Comparison of ENCODE assay signal across 27 cellular contexts in the genomic region with DNA sequence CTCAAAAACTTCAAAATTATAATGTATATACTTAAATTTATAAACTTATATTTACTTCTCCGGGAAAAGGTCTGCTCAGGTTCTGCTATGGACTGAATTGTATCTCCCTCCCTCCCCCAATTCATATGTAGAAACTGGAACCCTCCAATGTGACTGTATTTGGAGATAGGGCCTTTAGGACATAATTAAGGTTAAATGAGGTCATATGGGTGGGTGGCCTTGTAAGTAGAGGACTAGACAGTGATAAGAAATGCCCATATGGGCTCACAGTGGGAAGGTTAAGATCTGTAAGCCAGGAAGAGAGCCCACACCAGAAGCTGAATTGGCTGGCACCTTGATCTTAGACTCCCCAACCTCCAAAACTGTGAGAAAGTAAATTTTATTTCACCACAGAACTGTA.
"Had no signal": no experiment of that assay in that cellular context is flagged by ENCODE, and none has a peak within 500 bp of the region (broad histone marks: within the 10 kb centered on the region; RNA-seq: fewer than 3 reads in every experiment).

No MANE protein-coding gene starts in this region.

- H3K9me3 Mint-ChIP-seq: activated CD8-positive, alpha-beta T cell treated with anti-CD3 and anti-CD28 coated beads for 36 hours; activated naive CD4-positive, alpha-beta T cell treated with anti-CD3 and anti-CD28 coated beads, Interleukin-2, amount 50 U/mL, for 72 hours; activated T-cell treated with anti-CD3 and anti-CD28 coated beads, Interleukin-2, amount 50 U/mL, for 4 hours; activated T-helper 17 cell treated with anti-CD3 and anti-CD28 coated beads, Interleukin-2, amount 50 U/mL, for 72 hours; immature natural killer cell; naive B cell; neural crest cell; T-helper 2 cell treated with Interferon-gamma antibody and Interleukin-4, amounts not matched to agents 5 μg/mL and 100 μg/mL, for 36 hours; WTC11 had no signal

- ATAC-seq: activated CD8-positive, alpha-beta T cell treated with anti-CD3 and anti-CD28 coated beads for 36 hours; activated naive CD4-positive, alpha-beta T cell treated with anti-CD3 and anti-CD28 coated beads, Interleukin-2, amount 50 U/mL, for 72 hours; activated T-cell treated with anti-CD3 and anti-CD28 coated beads, Interleukin-2, amount 50 U/mL, for 4 hours; activated T-helper 17 cell treated with anti-CD3 and anti-CD28 coated beads, Interleukin-2, amount 50 U/mL, for 72 hours; esophagus mucosa; foreskin keratinocyte; heart left ventricle; left colon; pancreas; WTC11 had no signal

- H3K4me1 Mint-ChIP-seq: neural crest cell had no signal

- H3K27me3 Mint-ChIP-seq: activated CD8-positive, alpha-beta T cell treated with anti-CD3 and anti-CD28 coated beads for 36 hours; activated T-helper 17 cell treated with anti-CD3 and anti-CD28 coated beads, Interleukin-2, amount 50 U/mL, for 72 hours; naive B cell had no signal

- DNase-seq: activated CD4-positive, alpha-beta T cell treated with anti-CD3 and anti-CD28 coated beads, Interleukin-2, amount 50 U/mL, for 1 hour; activated CD8-positive, alpha-beta T cell treated with anti-CD3 and anti-CD28 coated beads for 36 hours; activated gamma-delta T cell treated with Interleukin-2 at 50 U/mL for 16 hours; activated T-cell treated with anti-CD3 and anti-CD28 coated beads, Interleukin-2, amount 50 U/mL, for 4 hours; central memory CD4-positive, alpha-beta T cell; foreskin keratinocyte; heart left ventricle; hypothalamus; immature natural killer cell; kidney; left colon; mammary epithelial cell; naive B cell; nucleus accumbens; pancreas; stimulated activated CD4-positive, alpha-beta T cell treated with anti-CD3 and anti-CD28 coated beads, Interleukin-1b, Interleukin-23, amount 100 ng/mL, for 48 hours; stimulated activated CD4-positive, alpha-beta T cell treated with anti-CD3 and anti-CD28 coated beads, Interleukin-4, amount 100 ng/mL, for 4 hours; stimulated activated CD8-positive, alpha-beta memory T cell treated with anti-CD3 and anti-CD28 coated beads, Interleukin-4, amount 100 ng/mL, for 48 hours; stimulated activated naive CD4-positive, alpha-beta T cell; tibial artery had no signal

- H3K36me3 Mint-ChIP-seq: activated naive CD4-positive, alpha-beta T cell treated with anti-CD3 and anti-CD28 coated beads, Interleukin-2, amount 50 U/mL, for 72 hours; WTC11 had no signal

- H3K4me3 Mint-ChIP-seq: activated CD8-positive, alpha-beta T cell treated with anti-CD3 and anti-CD28 coated beads for 36 hours; activated T-cell treated with anti-CD3 and anti-CD28 coated beads, Interleukin-2, amount 50 U/mL, for 4 hours; activated T-helper 17 cell treated with anti-CD3 and anti-CD28 coated beads, Interleukin-2, amount 50 U/mL, for 72 hours; immature natural killer cell; mesothelial cell of epicardium; naive B cell; neural crest cell; T-helper 2 cell treated with Interferon-gamma antibody and Interleukin-4, amounts not matched to agents 5 μg/mL and 100 μg/mL, for 36 hours; WTC11 had no signal

- H3K27ac Mint-ChIP-seq: activated CD8-positive, alpha-beta T cell treated with anti-CD3 and anti-CD28 coated beads for 36 hours; activated naive CD4-positive, alpha-beta T cell treated with anti-CD3 and anti-CD28 coated beads, Interleukin-2, amount 50 U/mL, for 72 hours; activated T-helper 17 cell treated with anti-CD3 and anti-CD28 coated beads, Interleukin-2, amount 50 U/mL, for 72 hours; mesothelial cell of epicardium; T-helper 2 cell treated with Interferon-gamma antibody and Interleukin-4, amounts not matched to agents 5 μg/mL and 100 μg/mL, for 36 hours had no signal
